Comparison of ENCODE assay signal across 32 cellular contexts in the genomic region with DNA sequence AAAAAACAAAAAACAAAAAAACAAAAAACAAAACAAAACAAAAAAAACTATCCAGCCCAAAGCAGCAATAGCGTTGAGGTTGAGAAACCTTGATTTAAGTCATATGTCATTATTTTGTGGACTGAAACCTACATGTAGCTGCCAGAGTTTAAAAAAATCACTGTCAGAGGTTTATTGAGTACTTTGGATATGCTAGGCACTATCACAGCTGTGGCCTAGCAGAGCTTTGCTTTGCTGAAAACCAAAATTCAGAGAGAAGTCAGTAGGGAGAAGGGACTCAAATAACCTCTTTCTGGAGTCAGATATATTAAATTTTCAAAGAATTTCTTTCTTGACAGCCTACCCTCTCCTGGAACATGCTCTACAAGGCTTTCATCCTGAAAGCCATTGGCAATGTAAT.
"Had no signal": no experiment of that assay in that cellular context is flagged by ENCODE, and none has a peak within 500 bp of the region (broad histone marks: within the 10 kb centered on the region; RNA-seq: fewer than 3 reads in every experiment).

No MANE protein-coding gene starts in this region.

- H3K27ac ChIP-seq: adrenal gland, ascending aorta, body of pancreas, brain microvascular endothelial cell, breast epithelium, cardiac muscle cell had no signal

- H3K27me3 ChIP-seq: adrenal gland, ascending aorta, body of pancreas, brain microvascular endothelial cell, breast epithelium, cardiac muscle cell had no signal

- H3K9me3 ChIP-seq: adrenal gland, ascending aorta, body of pancreas, breast epithelium had no signal

- ATAC-seq: activated naive CD4-positive, alpha-beta T cell treated with anti-CD3 and anti-CD28 coated beads, Interleukin-2, amount 50 U/mL, for 72 hours; activated naive CD8-positive, alpha-beta T cell treated with anti-CD3 and anti-CD28 coated beads, Interleukin-2, amount 50 U/mL, for 24 hours; activated T-cell treated with anti-CD3 and anti-CD28 coated beads, Interleukin-2, amount 50 U/mL, for 4 hours; activated T-cell treated with anti-CD3 and anti-CD28 coated beads, Interleukin-2, amount 50 U/mL, for 72 hours; activated T-helper 17 cell treated with anti-CD3 and anti-CD28 coated beads, Interleukin-2, amount 50 U/mL, for 72 hours; body of pancreas had no signal

- H3K4me3 ChIP-seq: adrenal gland, ascending aorta, body of pancreas, breast epithelium, cardiac muscle cell had no signal

- H3K4me1 ChIP-seq: adrenal gland, ascending aorta, body of pancreas, breast epithelium had no signal

- DNase-seq: activated effector memory CD4-positive, alpha-beta T cell treated with anti-CD3 and anti-CD28 coated beads, Interleukin-2, amount 50 U/mL, for 16 hours; activated effector memory CD4-positive, alpha-beta T cell treated with Interleukin-2 at 50 U/mL for 16 hours; activated gamma-delta T cell; activated gamma-delta T cell treated with Interleukin-2 at 50 U/mL for 16 hours; activated naive CD4-positive, alpha-beta T cell; activated naive CD4-positive, alpha-beta T cell treated with anti-CD3 and anti-CD28 coated beads for 36 hours; activated naive CD4-positive, alpha-beta T cell treated with anti-CD3 and anti-CD28 coated beads, Interleukin-2, amount 10 ng/mL, durations not matched to agents 7 days and 5 days; activated naive CD4-positive, alpha-beta T cell treated with anti-CD3 and anti-CD28 coated beads, Interleukin-2, amount 50 U/mL, for 16 hours; activated naive CD4-positive, alpha-beta T cell treated with Interleukin-2 at 50 U/mL for 16 hours; activated naive CD8-positive, alpha-beta T cell treated with anti-CD3 and anti-CD28 coated beads for 36 hours; activated naive CD8-positive, alpha-beta T cell treated with anti-CD3 and anti-CD28 coated beads, Interleukin-2, amount 10 ng/mL, durations not matched to agents 7 days and 5 days; activated naive CD8-positive, alpha-beta T cell treated with anti-CD3 and anti-CD28 coated beads, Interleukin-2, amount 50 U/mL, for 24 hours; activated T-cell treated with anti-CD3 and anti-CD28 coated beads, Interleukin-2, amount 50 U/mL, for 1 hour; activated T-cell treated with anti-CD3 and anti-CD28 coated beads, Interleukin-2, amount 50 U/mL, for 24 hours; activated T-cell treated with anti-CD3 and anti-CD28 coated beads, Interleukin-2, amount 50 U/mL, for 4 hours; activated T-cell treated with anti-CD3 and anti-CD28 coated beads, Interleukin-2, amount 50 U/mL, for 48 hours; activated T-cell treated with anti-CD3 and anti-CD28 coated beads, Interleukin-2, amount 50 U/mL, for 72 hours; adrenal gland; amniotic stem cell; amygdala; anterior cingulate cortex; aorta; body of pancreas; brain microvascular endothelial cell; caudate nucleus; central memory CD4-positive, alpha-beta T cell; cerebellar nuclear complex had no signal
